9 cellular contexts compared by ENCODE assay signal in the genomic region with DNA sequence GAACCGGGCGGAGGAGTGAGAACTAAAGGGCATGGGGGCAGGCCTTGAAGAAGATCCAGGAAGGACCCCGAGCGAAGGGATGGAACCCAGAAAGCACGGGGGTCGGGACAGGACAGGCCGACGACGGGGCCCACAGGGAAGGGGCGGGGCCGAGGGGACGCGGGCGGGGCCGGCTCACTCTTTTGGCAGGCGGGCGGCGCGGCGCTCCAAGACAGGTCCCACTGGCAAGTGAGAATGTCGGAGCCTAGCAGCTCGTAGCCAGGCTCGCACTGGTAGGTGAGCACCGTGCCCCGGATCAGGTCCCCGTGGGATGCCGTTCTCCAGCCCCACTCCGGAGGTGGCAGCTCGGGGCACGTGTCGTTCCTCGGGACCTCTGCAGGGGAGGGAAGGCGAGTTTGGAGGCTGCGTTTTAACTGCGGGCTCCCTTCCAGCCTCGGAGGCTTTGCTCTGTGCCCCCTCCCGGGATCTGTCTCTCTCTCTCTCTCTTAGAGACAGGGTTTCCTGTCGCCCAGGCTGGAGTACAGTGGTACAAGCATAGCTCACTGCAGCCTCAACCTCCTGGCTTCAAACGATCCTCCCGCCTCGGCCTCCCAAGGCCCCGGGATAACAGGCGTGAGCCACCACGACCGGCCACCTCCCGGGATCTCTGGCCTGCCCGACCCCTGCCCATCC. TPM values are rescaled to one million over a fixed set of nuclear protein-coding genes. Genes with fewer than 3 reads are reported as not detected.
A peak's percentile ranks its signal among the peaks of the same experiment; 100 is the strongest.
DNase-seq lines count a peak whose midpoint lies in the region; ATAC-seq and TF ChIP-seq lines count a peak whose summit lies in the region.
"Had no signal": no experiment of that assay in that cellular context is flagged by ENCODE, and none has a peak within 500 bp of the region (broad histone marks: within the 10 kb centered on the region; RNA-seq: fewer than 3 reads in every experiment).

No MANE protein-coding gene starts in this region.

- ATAC-seq in heart left ventricle = peak in 1 of 4 donors; percentile 38
- peak; percentile 37 for ATAC-seq in activated naive CD8-positive, alpha-beta T cell treated with anti-CD3 and anti-CD28 coated beads, Interleukin-2, amount 50 U/mL, for 24 hours
- ATAC-seq in memory B cell (ENCODE audit: low read depth) = peak; percentile 24
- ATAC-seq in foreskin keratinocyte = no peak
- no peak for ATAC-seq in GM18867 (IDR thresholded peaks at IDR 0.05; ENCODE audit: unreplicated experiment)

- H3K9me3 Mint-ChIP-seq in activated naive CD8-positive, alpha-beta T cell treated with anti-CD3 and anti-CD28 coated beads, Interleukin-2, amount 50 U/mL, for 24 hours = no peaks in the 10 kb centered on the region
- no peaks in the 10 kb centered on the region for H3K9me3 Mint-ChIP-seq in memory B cell

- H3K27me3 Mint-ChIP-seq in activated naive CD8-positive, alpha-beta T cell treated with anti-CD3 and anti-CD28 coated beads, Interleukin-2, amount 50 U/mL, for 24 hours = peaks cover 34% of the 10 kb centered on the region
- peaks cover 18% of the 10 kb centered on the region for H3K27me3 Mint-ChIP-seq in memory B cell

- H3K4me1 Mint-ChIP-seq in activated naive CD8-positive, alpha-beta T cell treated with anti-CD3 and anti-CD28 coated beads, Interleukin-2, amount 50 U/mL, for 24 hours = peaks cover 17% of the 10 kb centered on the region
- peaks cover 8% of the 10 kb centered on the region for H3K4me1 Mint-ChIP-seq in memory B cell

- H3K27me3 ChIP-seq in heart left ventricle (peaks cover 17 to 49% (median 34%) of the 10 kb centered on the region in 9 donors), right atrium auricular region (peaks cover 2 to 18% of the 10 kb centered on the region in 2 donors), foreskin keratinocyte (peaks cover 30% of the 10 kb centered on the region)

- H3K9me3 ChIP-seq in heart left ventricle = no peaks in the 10 kb centered on the region
- H3K9me3 ChIP-seq in right atrium auricular region = no peaks in the 10 kb centered on the region

- H3K4me3 ChIP-seq in heart left ventricle (peak overlapping the region in 10 of 12 donors; percentile 7 to 43 (median 18)), right atrium auricular region (peak overlapping the region in 1 of 2 donors; percentile 24)

- TF ChIP-seq CTCF in heart left ventricle (IDR thresholded peaks at IDR 0.05) (no peak), right atrium auricular region (IDR thresholded peaks at IDR 0.05) (no peak), foreskin keratinocyte (conservative IDR thresholded peaks at IDR 0.05) (no peak)

- intact Hi-C loops in heart left ventricle (cut with DNase I) = loop anchor here in 1 of 10 donors (10.0 kb wide), 1 partner anchor 78 kb away; no protein-coding TSS in a partner anchor

- DNase-seq in heart left ventricle = no peak
- no peak for DNase-seq in right atrium auricular region (ENCODE audit: low spot score)
- peak; percentile 54 for DNase-seq in activated naive CD8-positive, alpha-beta T cell treated with anti-CD3 and anti-CD28 coated beads, Interleukin-2, amount 50 U/mL, for 24 hours
- DNase-seq in memory B cell (ENCODE audit: low spot score in 2 of 2) = no peak
- DNase-seq in foreskin keratinocyte = no peak
- DNase-seq in SKM-1 (lab: John Stamatoyannopoulos, UW; ENCODE audit: unreplicated experiment) = no peak
- no peak for DNase-seq in HCEC 1CT

- peaks cover 1% of the 10 kb centered on the region for H3K36me3 Mint-ChIP-seq in activated naive CD8-positive, alpha-beta T cell treated with anti-CD3 and anti-CD28 coated beads, Interleukin-2, amount 50 U/mL, for 24 hours (ENCODE audit: low read depth)
- peaks cover 2% of the 10 kb centered on the region for H3K36me3 Mint-ChIP-seq in memory B cell

- WGBS in heart left ventricle, 4 donors = 5 to 8% (median 6%) methylated on average over 28 to 47 of the region's 47 CpGs

- H3K27ac ChIP-seq in heart left ventricle (no peak overlapping the region), right atrium auricular region (no peak overlapping the region), foreskin keratinocyte (no peak overlapping the region)
- H3K27ac ChIP-seq: C4-2B had no signal

- H3K36me3 ChIP-seq in heart left ventricle (no peaks in the 10 kb centered on the region), right atrium auricular region (no peaks in the 10 kb centered on the region)

- no peak overlapping the region for H3K27ac Mint-ChIP-seq in activated naive CD8-positive, alpha-beta T cell treated with anti-CD3 and anti-CD28 coated beads, Interleukin-2, amount 50 U/mL, for 24 hours
- H3K27ac Mint-ChIP-seq in memory B cell = no peak overlapping the region

- TF ChIP-seq POLR2A in heart left ventricle (IDR thresholded peaks at IDR 0.05) = no peak

- peak overlapping the region; percentile 48 for H3K4me3 Mint-ChIP-seq in activated naive CD8-positive, alpha-beta T cell treated with anti-CD3 and anti-CD28 coated beads, Interleukin-2, amount 50 U/mL, for 24 hours
- peak overlapping the region; percentile 68 for H3K4me3 Mint-ChIP-seq in memory B cell

- peaks cover 0 to 12% (median 0%) of the 10 kb centered on the region in 12 donors for H3K4me1 ChIP-seq in heart left ventricle
- peaks cover 0 to 13% of the 10 kb centered on the region in 2 donors for H3K4me1 ChIP-seq in right atrium auricular region
- H3K4me1 ChIP-seq in foreskin keratinocyte = no peaks in the 10 kb centered on the region

RNA-seq across cellular contexts. Expression of a gene that starts 13.7 kb away (rescaled TPM):
- total RNA-seq in heart left ventricle (100 to 1,000 TPM in 2 of 9 donors, 10 to 100 TPM in 7; 57.5 to 143 (median 76.3) TPM), right atrium auricular region (100 to 1,000 TPM; 135 to 138 TPM), foreskin keratinocyte (42.3 and 46.6 TPM in 2 replicates)
- polyA plus RNA-seq in heart left ventricle (100 to 1,000 TPM in 1 of 2 donors, 10 to 100 TPM in 1; 64.2 to 106 TPM), foreskin keratinocyte (55.4 and 59.6 TPM in 2 replicates)

RNA-seq across cellular contexts. Expression of a gene that starts 22.6 kb away (rescaled TPM):
- total RNA-seq in heart left ventricle (1 to 10 TPM in 5 of 9 donors, under 1 TPM in 3, not detected in 1; 0.16 to 8.9 (median 1.4) TPM), right atrium auricular region (1 to 10 TPM; 2.6 to 4.6 TPM), foreskin keratinocyte (2.0 and 2.6 TPM in 2 replicates)
- polyA plus RNA-seq in heart left ventricle (under 1 TPM; 0.15 to 0.51 TPM), foreskin keratinocyte (2.4 and 2.7 TPM in 2 replicates)

RNA-seq across cellular contexts. Expression of a gene that starts 23.6 kb away (rescaled TPM):
- 1 to 10 TPM in 2 of 9 donors, under 1 TPM in 4, not detected in 3; 0.20 to 5.3 (median 0.65) TPM for total RNA-seq in heart left ventricle
- polyA plus RNA-seq in heart left ventricle = under 1 TPM in 1 of 2 donors, not detected in 1; 0.54 TPM
- 1 to 10 TPM; 1.5 to 3.2 TPM for total RNA-seq in right atrium auricular region
- total RNA-seq in foreskin keratinocyte = 2.1 and 2.4 TPM in 2 replicates
- 4.4 and 5.1 TPM in 2 replicates for polyA plus RNA-seq in foreskin keratinocyte

RNA-seq across cellular contexts. Expression of a gene that starts 49.3 kb away (rescaled TPM):
- 1 to 10 TPM; 3.6 to 9.1 (median 7.2) TPM for total RNA-seq in heart left ventricle
- 1 to 10 TPM; 3.6 to 5.0 TPM for polyA plus RNA-seq in heart left ventricle
- total RNA-seq in right atrium auricular region = 1 to 10 TPM; 6.4 to 6.5 TPM
- 7.0 and 7.2 TPM in 2 replicates for total RNA-seq in foreskin keratinocyte
- polyA plus RNA-seq in foreskin keratinocyte = 7.5 and 8.0 TPM in 2 replicates

RNA-seq across cellular contexts. Expression of a gene that starts 56.5 kb away (rescaled TPM):
- total RNA-seq in heart left ventricle = 100 to 1,000 TPM in 1 of 9 donors, 10 to 100 TPM in 8; 33.1 to 140 (median 44.6) TPM
- polyA plus RNA-seq in heart left ventricle = 10 to 100 TPM; 32.9 to 50.6 TPM
- 10 to 100 TPM; 44.4 to 77.9 TPM for total RNA-seq in right atrium auricular region
- total RNA-seq in foreskin keratinocyte = 132 and 138 TPM in 2 replicates
- polyA plus RNA-seq in foreskin keratinocyte = 111 and 123 TPM in 2 replicates

Comparison
In these comparisons a context has a peak if more than half of its experiments do, and no peak if none do; other contexts are left out.
1. ATAC-seq: peak in activated naive CD8-positive, alpha-beta T cell treated with anti-CD3 and anti-CD28 coated beads, Interleukin-2, amount 50 U/mL, for 24 hours (single experiment) and memory B cell (single experiment); none in foreskin keratinocyte (single experiment) and GM18867 (single experiment).